ENCODE assay signal across 9 cellular contexts in genomic region chr1:4778056-4778455, GRCh38.
DNase-seq lines count a peak whose midpoint lies in the region; ATAC-seq and TF ChIP-seq lines count a peak whose summit lies in the region.
"Had no signal": no experiment of that assay in that cellular context is flagged by ENCODE, and none has a peak within 500 bp of the region (broad histone marks: within the 10 kb centered on the region; RNA-seq: fewer than 3 reads in every experiment).

No MANE protein-coding gene starts in this region.

- intact Hi-C loops in Caco-2 (cut with micrococcal nuclease; ENCODE audit: unreplicated experiment), result no loop called here

- H3F3A ChIP-seq in neural progenitor cell (ENCODE audit: low read depth), result no peaks in the 10 kb centered on the region

- H3K4me1 ChIP-seq in Caco-2 (no peaks in the 10 kb centered on the region), neural progenitor cell (peaks cover 6% of the 10 kb centered on the region)

- ATAC-seq in GM18861 (IDR thresholded peaks at IDR 0.05; ENCODE audit: unreplicated experiment), result no peak
- ATAC-seq in stimulated activated naive B cell treated with anti-CD40 and anti-IgM and Interleukin-4, amounts not matched to agents 10 μg/mL and 1 μg/mL and 100 μg/mL, for 72 hours (replicated peaks), result no peak
- no peak for ATAC-seq in HG03457 (IDR thresholded peaks at IDR 0.05; ENCODE audit: unreplicated experiment)

- H3K4me1 Mint-ChIP-seq in Caco-2 (ENCODE audit: low read depth, unreplicated experiment), result no peaks in the 10 kb centered on the region
- peaks cover 18% of the 10 kb centered on the region for H3K4me1 Mint-ChIP-seq in neural progenitor cell
- no peaks in the 10 kb centered on the region for H3K4me1 Mint-ChIP-seq in stimulated activated naive B cell treated with anti-CD40 and anti-IgM and Interleukin-4, amounts not matched to agents 10 μg/mL and 1 μg/mL and 100 μg/mL, for 72 hours
- no peaks in the 10 kb centered on the region for H3K4me1 Mint-ChIP-seq in activated naive CD4-positive, alpha-beta T cell treated with anti-CD3 and anti-CD28 coated beads, Interleukin-2, amount 10 ng/mL, durations not matched to agents 7 days and 5 days

- H3K79me2 ChIP-seq in neural progenitor cell (ENCODE audit: low read depth), result no peaks in the 10 kb centered on the region

- no peak overlapping the region for H3K4me2 ChIP-seq in neural progenitor cell

- POLR2A ChIA-PET in Caco-2 (lab: Charles Lee), result no interaction called here

- no peaks in the 10 kb centered on the region for H3K27me3 ChIP-seq in Caco-2 (replicated peaks; ENCODE audit: control insufficient read depth, insufficient read depth, low read length)
- H3K27me3 ChIP-seq in neural progenitor cell, result no peaks in the 10 kb centered on the region

- no peak overlapping the region for H3K27ac ChIP-seq in neural progenitor cell
- H3K27ac ChIP-seq: SK-N-MC had no signal

- BruUV-seq in Caco-2 (replicated peaks; lab: Mats Ljungman, UMichigan), result no TSS peak

- H3K36me3 ChIP-seq in Caco-2 (ENCODE audit: control insufficient read depth, insufficient read depth, low read length), result no peaks in the 10 kb centered on the region
- H3K36me3 ChIP-seq in neural progenitor cell, result no peaks in the 10 kb centered on the region

- H3K27ac Mint-ChIP-seq in Caco-2 (ENCODE audit: unreplicated experiment) (no peak overlapping the region), neural progenitor cell (no peak overlapping the region)
- no peak overlapping the region for H3K27ac Mint-ChIP-seq in stimulated activated naive B cell treated with anti-CD40 and anti-IgM and Interleukin-4, amounts not matched to agents 10 μg/mL and 1 μg/mL and 100 μg/mL, for 72 hours
- no peak overlapping the region for H3K27ac Mint-ChIP-seq in activated naive CD4-positive, alpha-beta T cell treated with anti-CD3 and anti-CD28 coated beads, Interleukin-2, amount 10 ng/mL, durations not matched to agents 7 days and 5 days

- no peaks in the 10 kb centered on the region for H4K20me1 ChIP-seq in neural progenitor cell (ENCODE audit: low read depth)

- TF ChIP-seq CTCF in Caco-2 (IDR thresholded peaks at IDR 0.05; ENCODE audit: insufficient read depth in 1 of 2, low read depth in 1 of 2, low read length in 1 of 2, severe bottlenecking in 1 of 2, unreplicated experiment in 1 of 2) (peak; percentile 9 to 18), neural progenitor cell (IDR thresholded peaks at IDR 0.05) (peak; percentile 59)

- H3K36me3 Mint-ChIP-seq in Caco-2 (ENCODE audit: insufficient read depth, unreplicated experiment) (no peaks in the 10 kb centered on the region), neural progenitor cell (peaks cover 8% of the 10 kb centered on the region)
- no peaks in the 10 kb centered on the region for H3K36me3 Mint-ChIP-seq in stimulated activated naive B cell treated with anti-CD40 and anti-IgM and Interleukin-4, amounts not matched to agents 10 μg/mL and 1 μg/mL and 100 μg/mL, for 72 hours
- no peaks in the 10 kb centered on the region for H3K36me3 Mint-ChIP-seq in activated naive CD4-positive, alpha-beta T cell treated with anti-CD3 and anti-CD28 coated beads, Interleukin-2, amount 10 ng/mL, durations not matched to agents 7 days and 5 days

- H3K27me3 Mint-ChIP-seq in Caco-2 (ENCODE audit: insufficient read depth, unreplicated experiment) (peaks cover 3% of the 10 kb centered on the region), neural progenitor cell (ENCODE audit: insufficient read depth, low read depth) (peaks cover 2% of the 10 kb centered on the region)
- peaks cover 0 to 3% of the 10 kb centered on the region in 2 donors for H3K27me3 Mint-ChIP-seq in stimulated activated naive B cell treated with anti-CD40 and anti-IgM and Interleukin-4, amounts not matched to agents 10 μg/mL and 1 μg/mL and 100 μg/mL, for 72 hours
- H3K27me3 Mint-ChIP-seq in activated naive CD4-positive, alpha-beta T cell treated with anti-CD3 and anti-CD28 coated beads, Interleukin-2, amount 10 ng/mL, durations not matched to agents 7 days and 5 days, result no peaks in the 10 kb centered on the region

- DNase-seq in Caco-2, result peak in 1 of 2 experiments; percentile 6
- peak; percentile 55 for DNase-seq in NCI-H1105 treated with DMSO at 0.1 percent for 48 hours (lab: John Stamatoyannopoulos, UW)
- DNase-seq in ecto neural progenitor cell (ENCODE audit: low spot score), result peak; percentile 59
- peak; percentile 52 for DNase-seq in neural progenitor cell (ENCODE audit: low spot score)
- no peak for DNase-seq in stimulated activated naive B cell treated with anti-CD40 and anti-IgM and Interleukin-4, amounts not matched to agents 10 μg/mL and 1 μg/mL and 100 μg/mL, for 72 hours
- no peak for DNase-seq in activated naive CD4-positive, alpha-beta T cell treated with anti-CD3 and anti-CD28 coated beads, Interleukin-2, amount 10 ng/mL, durations not matched to agents 7 days and 5 days

- H3K9ac ChIP-seq in neural progenitor cell, result no peak overlapping the region

- no peaks in the 10 kb centered on the region for H3K9me3 Mint-ChIP-seq in Caco-2 (ENCODE audit: unreplicated experiment)
- H3K9me3 Mint-ChIP-seq in neural progenitor cell, result no peaks in the 10 kb centered on the region
- H3K9me3 Mint-ChIP-seq in stimulated activated naive B cell treated with anti-CD40 and anti-IgM and Interleukin-4, amounts not matched to agents 10 μg/mL and 1 μg/mL and 100 μg/mL, for 72 hours, result no peaks in the 10 kb centered on the region
- H3K9me3 Mint-ChIP-seq in activated naive CD4-positive, alpha-beta T cell treated with anti-CD3 and anti-CD28 coated beads, Interleukin-2, amount 10 ng/mL, durations not matched to agents 7 days and 5 days, result no peaks in the 10 kb centered on the region

- H2AFZ ChIP-seq in neural progenitor cell (replicated peaks), result no peak overlapping the region

- H3K9me3 ChIP-seq in Caco-2, result no peaks in the 10 kb centered on the region
- H3K9me3 ChIP-seq in neural progenitor cell (ENCODE audit: low read depth), result no peaks in the 10 kb centered on the region

- CTCF ChIA-PET in Caco-2 (lab: Charles Lee), result no interaction called here
- CTCF ChIA-PET in activated naive CD4-positive, alpha-beta T cell treated with anti-CD3 and anti-CD28 coated beads, Interleukin-2, amount 10 ng/mL, durations not matched to agents 7 days and 5 days (lab: Charles Lee), result no interaction called here

- H3K4me3 ChIP-seq in Caco-2 (ENCODE audit: low read depth, low read length), result no peak overlapping the region
- H3K4me3 ChIP-seq in neural progenitor cell, result no peak overlapping the region
- H3K4me3 ChIP-seq: SK-N-MC had no signal

- H3K4me3 Mint-ChIP-seq in Caco-2 (ENCODE audit: unreplicated experiment) (no peak overlapping the region), neural progenitor cell (peak overlapping the region; percentile 57)
- no peak overlapping the region for H3K4me3 Mint-ChIP-seq in stimulated activated naive B cell treated with anti-CD40 and anti-IgM and Interleukin-4, amounts not matched to agents 10 μg/mL and 1 μg/mL and 100 μg/mL, for 72 hours
- no peak overlapping the region for H3K4me3 Mint-ChIP-seq in activated naive CD4-positive, alpha-beta T cell treated with anti-CD3 and anti-CD28 coated beads, Interleukin-2, amount 10 ng/mL, durations not matched to agents 7 days and 5 days

Comparison
In these comparisons a context has a peak if more than half of its experiments do, and no peak if none do; other contexts are left out.
1. DNase-seq: peak in NCI-H1105 treated with DMSO at 0.1 percent for 48 hours (single experiment), ecto neural progenitor cell (single experiment) and neural progenitor cell (single experiment); none in stimulated activated naive B cell treated with anti-CD40 and anti-IgM and Interleukin-4, amounts not matched to agents 10 μg/mL and 1 μg/mL and 100 μg/mL, for 72 hours (single experiment) and activated naive CD4-positive, alpha-beta T cell treated with anti-CD3 and anti-CD28 coated beads, Interleukin-2, amount 10 ng/mL, durations not matched to agents 7 days and 5 days (single experiment).